In the genomic region with DNA sequence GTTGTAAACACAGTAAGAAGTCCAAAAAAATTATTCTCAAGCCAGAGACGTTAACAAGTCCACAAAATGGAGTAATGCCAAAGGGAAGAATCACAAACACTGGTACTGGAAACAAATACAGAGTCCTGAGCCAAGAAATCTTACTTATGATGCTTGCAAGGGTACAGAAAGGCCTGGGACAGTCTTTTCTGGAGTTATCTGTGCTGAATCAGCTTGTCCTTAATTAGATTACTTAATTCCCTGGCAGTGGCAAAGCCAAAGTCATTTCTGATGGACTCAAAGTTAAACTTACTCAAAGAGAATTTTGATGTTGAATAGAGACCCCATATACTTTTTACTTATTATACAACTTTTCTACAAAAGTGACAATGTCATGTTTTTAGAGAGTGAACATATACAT, we compare ENCODE assay signal across 25 cellular contexts.
"Had no signal": no experiment of that assay in that cellular context is flagged by ENCODE, and none has a peak within 500 bp of the region (broad histone marks: within the 10 kb centered on the region; RNA-seq: fewer than 3 reads in every experiment).

No MANE protein-coding gene starts in this region.

- H3K9me3 ChIP-seq: colonic mucosa, gastrocnemius medialis, mucosa of descending colon, right atrium auricular region, thyroid gland had no signal

- H3K36me3 ChIP-seq: colonic mucosa, gastrocnemius medialis, right atrium auricular region, thyroid gland had no signal

- H3K27ac ChIP-seq: colonic mucosa, epithelial cell of prostate, gastrocnemius medialis, parathyroid adenoma, right atrium auricular region, thyroid gland had no signal

- H3K4me1 ChIP-seq: colonic mucosa, gastrocnemius medialis, parathyroid adenoma, right atrium auricular region, thyroid gland had no signal

- H3K4me3 ChIP-seq: colonic mucosa, gastrocnemius medialis, lung, mucosa of descending colon, right atrium auricular region, smooth muscle cell, thyroid gland had no signal

- DNase-seq: colonic mucosa; effector CD8-positive, alpha-beta T cell; endodermal cell; foreskin fibroblast; gastrocnemius medialis; head of caudate nucleus; left ventricle myocardium superior; mucosa of descending colon; naive B cell; stimulated activated CD4-positive, alpha-beta T cell treated with anti-CD3 and anti-CD28 coated beads, Interleukin-12 subunit alpha, Interleukin-12 subunit beta, amount 100 ng/mL, for 4 hours; stimulated activated CD4-positive, alpha-beta T cell treated with anti-CD3 and anti-CD28 coated beads, Interleukin-1b, Interleukin-23, amount 100 ng/mL, for 48 hours; stimulated activated CD4-positive, alpha-beta T cell treated with anti-CD3 and anti-CD28 coated beads, Interleukin-4, amount 100 ng/mL, for 1 hour; stimulated activated CD8-positive, alpha-beta memory T cell treated with anti-CD3 and anti-CD28 coated beads, Interleukin-4, amount 100 ng/mL, for 48 hours; stimulated activated naive CD4-positive, alpha-beta T cell; stimulated activated naive CD8-positive, alpha-beta T cell treated with anti-CD3 and anti-CD28 coated beads, Interleukin-15, amount 100 ng/mL, for 72 hours; thyroid gland; trophoblast cell had no signal

- ATAC-seq: esophagus mucosa; gastrocnemius medialis; left ventricle myocardium superior; mucosa of descending colon; natural killer cell treated with Interleukin-12 subunit alpha and Interleukin-12 subunit beta and Interleukin-15 and Interleukin-18, amount 100 ng/mL, for 72 hours; sciatic nerve; stimulated activated naive CD8-positive, alpha-beta T cell treated with anti-CD3 and anti-CD28 coated beads, Interleukin-15, amount 100 ng/mL, for 72 hours had no signal

- H3K27me3 ChIP-seq: colonic mucosa, gastrocnemius medialis, right atrium auricular region, thyroid gland had no signal
